ENCODE assay signal across 14 cellular contexts in genomic region chr2:110146945-110147332, GRCh38. TPM values are rescaled to one million over a fixed set of nuclear protein-coding genes. Genes with fewer than 3 reads are reported as not detected.
DNase-seq lines count a peak whose midpoint lies in the region; ATAC-seq lines count a peak whose summit lies in the region.
"Had no signal": no experiment of that assay in that cellular context is flagged by ENCODE, and none has a peak within 500 bp of the region (broad histone marks: within the 10 kb centered on the region; RNA-seq: fewer than 3 reads in every experiment).

No MANE protein-coding gene starts in this region.

- intact Hi-C loops in activated CD4-positive, alpha-beta T cell treated with anti-CD3 and anti-CD28 coated beads for 36 hours (cut with DNase I, micrococcal nuclease) = no loop called here

- H3K27ac Mint-ChIP-seq in activated CD4-positive, alpha-beta T cell treated with anti-CD3 and anti-CD28 coated beads for 36 hours = peak overlapping the region; percentile 64
- no peak overlapping the region for H3K27ac Mint-ChIP-seq in activated T-cell treated with anti-CD3 and anti-CD28 coated beads, Interleukin-2, amount 50 U/mL, for 72 hours
- H3K27ac Mint-ChIP-seq in stimulated activated naive CD8-positive, alpha-beta T cell treated with anti-CD3 and anti-CD28 coated beads, Interleukin-15, Interleukin-2, amounts not matched to agents 100 ng/mL and 50 ng/mL, for 24 hours = peak overlapping the region; percentile 5
- H3K27ac Mint-ChIP-seq: B cell; CD4-positive, CD25-positive, alpha-beta regulatory T cell; CD8-positive, alpha-beta T cell; HFFc6 had no signal

- no peaks in the 10 kb centered on the region for H3K36me3 Mint-ChIP-seq in activated CD4-positive, alpha-beta T cell treated with anti-CD3 and anti-CD28 coated beads for 36 hours (ENCODE audit: low read depth)
- H3K36me3 Mint-ChIP-seq in activated T-cell treated with anti-CD3 and anti-CD28 coated beads, Interleukin-2, amount 50 U/mL, for 72 hours (ENCODE audit: insufficient read depth in 2 of 2) = peaks cover 0 to 11% of the 10 kb centered on the region in 2 donors
- H3K36me3 Mint-ChIP-seq in stimulated activated naive CD8-positive, alpha-beta T cell treated with anti-CD3 and anti-CD28 coated beads, Interleukin-15, Interleukin-2, amounts not matched to agents 100 ng/mL and 50 ng/mL, for 24 hours (ENCODE audit: low read depth) = no peaks in the 10 kb centered on the region
- H3K36me3 Mint-ChIP-seq: CD4-positive, CD25-positive, alpha-beta regulatory T cell; CD8-positive, alpha-beta T cell had no signal

- no peak for DNase-seq in activated CD4-positive, alpha-beta T cell treated with anti-CD3 and anti-CD28 coated beads for 36 hours
- DNase-seq in activated CD4-positive, alpha-beta T cell treated with anti-CD3 and anti-CD28 coated beads for 4 hours = no peak
- DNase-seq in activated T-cell treated with anti-CD3 and anti-CD28 coated beads, Interleukin-2, amount 50 U/mL, for 72 hours = no peak
- DNase-seq in activated T-cell treated with anti-CD3 and anti-CD28 coated beads for 4 hours = no peak
- DNase-seq in stimulated activated naive CD8-positive, alpha-beta T cell treated with anti-CD3 and anti-CD28 coated beads, Interleukin-15, Interleukin-2, amounts not matched to agents 100 U/mL and 50 U/mL, for 24 hours = no peak
- DNase-seq: Caco-2; CD4-positive, CD25-positive, alpha-beta regulatory T cell; CD8-positive, alpha-beta T cell; DMS153; DND-41; GOT3; HFFc6 had no signal

- POLR2A ChIA-PET in activated CD4-positive, alpha-beta T cell treated with anti-CD3 and anti-CD28 coated beads for 36 hours (lab: Charles Lee) = no interaction called here

- peaks cover 4% of the 10 kb centered on the region for H3K9me3 Mint-ChIP-seq in activated CD4-positive, alpha-beta T cell treated with anti-CD3 and anti-CD28 coated beads for 36 hours (ENCODE audit: low read depth)
- peaks cover 2 to 4% of the 10 kb centered on the region in 2 donors for H3K9me3 Mint-ChIP-seq in activated T-cell treated with anti-CD3 and anti-CD28 coated beads, Interleukin-2, amount 50 U/mL, for 72 hours
- no peaks in the 10 kb centered on the region for H3K9me3 Mint-ChIP-seq in stimulated activated naive CD8-positive, alpha-beta T cell treated with anti-CD3 and anti-CD28 coated beads, Interleukin-15, Interleukin-2, amounts not matched to agents 100 ng/mL and 50 ng/mL, for 24 hours
- H3K9me3 Mint-ChIP-seq: CD4-positive, CD25-positive, alpha-beta regulatory T cell; CD8-positive, alpha-beta T cell had no signal

- CTCF ChIA-PET in activated CD4-positive, alpha-beta T cell treated with anti-CD3 and anti-CD28 coated beads for 36 hours (lab: Charles Lee) = interaction anchor here (0.7 kb wide), 1 partner anchor 8 kb away, joined by 3 read pairs; no protein-coding TSS in a partner anchor

- H3K4me1 Mint-ChIP-seq in activated CD4-positive, alpha-beta T cell treated with anti-CD3 and anti-CD28 coated beads for 36 hours = peaks cover 43% of the 10 kb centered on the region
- peaks cover 63% of the 10 kb centered on the region for H3K4me1 Mint-ChIP-seq in activated T-cell treated with anti-CD3 and anti-CD28 coated beads, Interleukin-2, amount 50 U/mL, for 72 hours (ENCODE audit: low read depth)
- H3K4me1 Mint-ChIP-seq in stimulated activated naive CD8-positive, alpha-beta T cell treated with anti-CD3 and anti-CD28 coated beads, Interleukin-15, Interleukin-2, amounts not matched to agents 100 ng/mL and 50 ng/mL, for 24 hours (ENCODE audit: low read depth) = peaks cover 34% of the 10 kb centered on the region
- H3K4me1 Mint-ChIP-seq: B cell; CD4-positive, CD25-positive, alpha-beta regulatory T cell had no signal

- ATAC-seq in activated CD4-positive, alpha-beta T cell treated with anti-CD3 and anti-CD28 coated beads for 36 hours = peak; percentile 46
- ATAC-seq in activated T-cell treated with anti-CD3 and anti-CD28 coated beads, Interleukin-2, amount 50 U/mL, for 72 hours (replicated peaks in 1 of 2) = peak; percentile 39 to 54
- no peak for ATAC-seq in stimulated activated naive CD8-positive, alpha-beta T cell treated with anti-CD3 and anti-CD28 coated beads, Interleukin-15, Interleukin-2, amounts not matched to agents 100 U/mL and 50 U/mL, for 24 hours
- ATAC-seq: CD8-positive, alpha-beta T cell had no signal

- H3K4me3 Mint-ChIP-seq in activated CD4-positive, alpha-beta T cell treated with anti-CD3 and anti-CD28 coated beads for 36 hours = no peak overlapping the region
- H3K4me3 Mint-ChIP-seq in activated T-cell treated with anti-CD3 and anti-CD28 coated beads, Interleukin-2, amount 50 U/mL, for 72 hours = peak overlapping the region; percentile 2 to 6
- no peak overlapping the region for H3K4me3 Mint-ChIP-seq in stimulated activated naive CD8-positive, alpha-beta T cell treated with anti-CD3 and anti-CD28 coated beads, Interleukin-15, Interleukin-2, amounts not matched to agents 100 ng/mL and 50 ng/mL, for 24 hours
- H3K4me3 Mint-ChIP-seq: B cell; CD4-positive, CD25-positive, alpha-beta regulatory T cell; CD8-positive, alpha-beta T cell; HFFc6 had no signal

- H3K27me3 Mint-ChIP-seq in activated CD4-positive, alpha-beta T cell treated with anti-CD3 and anti-CD28 coated beads for 36 hours = peaks cover 5% of the 10 kb centered on the region
- peaks cover 3% of the 10 kb centered on the region for H3K27me3 Mint-ChIP-seq in activated T-cell treated with anti-CD3 and anti-CD28 coated beads, Interleukin-2, amount 50 U/mL, for 72 hours (ENCODE audit: low read depth)
- no peaks in the 10 kb centered on the region for H3K27me3 Mint-ChIP-seq in stimulated activated naive CD8-positive, alpha-beta T cell treated with anti-CD3 and anti-CD28 coated beads, Interleukin-15, Interleukin-2, amounts not matched to agents 100 ng/mL and 50 ng/mL, for 24 hours
- H3K27me3 Mint-ChIP-seq: B cell had no signal

RNA-seq across cellular contexts. Expression of gene MALL, which starts 31.3 kb away (rescaled TPM):
- 1 to 10 TPM; 1.6 to 2.0 TPM for total RNA-seq in activated CD4-positive, alpha-beta T cell treated with anti-CD3 and anti-CD28 coated beads for 36 hours
- under 1 TPM in 1 of 2 donors, not detected in 1; 0.17 TPM for total RNA-seq in activated T-cell treated with anti-CD3 and anti-CD28 coated beads, Interleukin-2, amount 50 U/mL, for 72 hours
- total RNA-seq: B cell; CD8-positive, alpha-beta T cell had no signal

RNA-seq across cellular contexts. Expression of gene NPHP1, which starts 57.9 kb away (rescaled TPM):
- total RNA-seq in activated CD4-positive, alpha-beta T cell treated with anti-CD3 and anti-CD28 coated beads for 36 hours = 1 to 10 TPM; 2.2 to 2.8 TPM
- 1 to 10 TPM; 1.1 to 1.8 TPM for total RNA-seq in activated T-cell treated with anti-CD3 and anti-CD28 coated beads, Interleukin-2, amount 50 U/mL, for 72 hours
- total RNA-seq: CD4-positive, CD25-positive, alpha-beta regulatory T cell had no signal

Comparison
In these comparisons a context has a peak if more than half of its experiments do, and no peak if none do; other contexts are left out.
1. H3K4me3 Mint-ChIP-seq: peak in activated T-cell treated with anti-CD3 and anti-CD28 coated beads, Interleukin-2, amount 50 U/mL, for 72 hours (2 of 2); none in activated CD4-positive, alpha-beta T cell treated with anti-CD3 and anti-CD28 coated beads for 36 hours (single experiment) and stimulated activated naive CD8-positive, alpha-beta T cell treated with anti-CD3 and anti-CD28 coated beads, Interleukin-15, Interleukin-2, amounts not matched to agents 100 ng/mL and 50 ng/mL, for 24 hours (single experiment).